ENCODE assay signal across 8 cellular contexts in the genomic region with DNA sequence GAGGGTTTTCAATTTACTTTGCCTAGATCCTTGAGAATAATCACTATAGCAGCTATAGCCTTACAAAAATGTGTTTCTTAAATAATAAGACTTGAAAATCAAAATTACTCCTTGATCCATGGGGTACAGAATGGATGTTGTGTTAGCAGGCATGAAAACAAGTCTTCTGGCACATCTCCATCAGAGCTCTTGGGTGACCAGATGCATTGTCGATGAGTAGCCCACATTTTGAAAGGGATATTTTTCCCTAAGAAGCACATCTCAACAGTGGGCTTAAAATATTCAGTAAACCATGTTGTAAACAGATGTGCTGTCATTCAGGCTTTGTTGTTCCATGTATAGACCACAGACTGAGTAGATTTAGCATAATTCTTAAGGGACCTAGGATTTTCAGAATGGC.
"Had no signal": no experiment of that assay in that cellular context is flagged by ENCODE, and none has a peak within 500 bp of the region (broad histone marks: within the 10 kb centered on the region; RNA-seq: fewer than 3 reads in every experiment).

No MANE protein-coding gene starts in this region.

- H3K27ac Mint-ChIP-seq: HFFc6 had no signal

- H3K36me3 ChIP-seq: HAP-1 had no signal

- H3K9me3 ChIP-seq: HAP-1 had no signal

- H3K4me3 ChIP-seq: HAP-1, K562 had no signal

- DNase-seq: GOT3, H7, HFFc6, IMR-90, KG1 had no signal

- ATAC-seq: HCT116, K562 had no signal

- H3K4me3 Mint-ChIP-seq: HFFc6 had no signal
